ENCODE assay signal across 39 cellular contexts in the genomic region with DNA sequence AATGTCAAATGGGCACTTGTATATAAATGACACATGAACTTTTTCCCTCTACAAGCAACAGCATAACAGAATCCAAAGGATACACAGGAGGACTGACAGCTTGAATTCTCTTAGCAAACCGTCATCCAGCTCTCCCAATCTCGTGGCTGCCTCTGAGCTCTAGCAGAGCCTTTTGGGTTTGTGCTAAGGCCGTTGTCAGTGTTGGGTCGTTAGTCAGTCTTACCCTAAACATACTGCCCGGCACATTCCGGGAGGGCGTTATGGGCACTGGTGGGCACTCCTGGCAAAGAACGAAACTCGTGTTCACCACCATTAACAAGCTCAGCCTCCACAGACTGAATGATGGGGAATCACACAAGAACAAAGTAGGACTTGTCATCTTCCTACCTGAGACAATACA. TPM values are rescaled to one million over a fixed set of nuclear protein-coding genes. Genes with fewer than 3 reads are reported as not detected.
"Had no signal": no experiment of that assay in that cellular context is flagged by ENCODE, and none has a peak within 500 bp of the region (broad histone marks: within the 10 kb centered on the region; RNA-seq: fewer than 3 reads in every experiment).

No MANE protein-coding gene starts in this region.

- H3K36me3 ChIP-seq: adrenal gland, ascending aorta, brain microvascular endothelial cell, breast epithelium, cardiac muscle cell had no signal

- H3K27me3 Mint-ChIP-seq: activated naive CD4-positive, alpha-beta T cell treated with anti-CD3 and anti-CD28 coated beads, Interleukin-2, amount 10 ng/mL, durations not matched to agents 7 days and 5 days; activated naive CD8-positive, alpha-beta T cell treated with anti-CD3 and anti-CD28 coated beads, Interleukin-2, amount 10 ng/mL, durations not matched to agents 7 days and 5 days; activated naive CD8-positive, alpha-beta T cell treated with anti-CD3 and anti-CD28 coated beads, Interleukin-2, amount 50 U/mL, for 24 hours; brain; central memory CD8-positive, alpha-beta T cell had no signal

- ATAC-seq: activated naive CD8-positive, alpha-beta T cell treated with anti-CD3 and anti-CD28 coated beads, Interleukin-2, amount 50 U/mL, for 24 hours; activated T-cell treated with anti-CD3 and anti-CD28 coated beads, Interleukin-2, amount 50 U/mL, for 4 hours; activated T-cell treated with anti-CD3 and anti-CD28 coated beads, Interleukin-2, amount 50 U/mL, for 72 hours; activated T-helper 17 cell treated with anti-CD3 and anti-CD28 coated beads, Interleukin-2, amount 50 U/mL, for 72 hours; body of pancreas had no signal

- H3K9me3 ChIP-seq: adrenal gland, ascending aorta, body of pancreas, breast epithelium had no signal

- DNase-seq: activated effector memory CD4-positive, alpha-beta T cell treated with anti-CD3 and anti-CD28 coated beads, Interleukin-2, amount 50 U/mL, for 16 hours; activated effector memory CD4-positive, alpha-beta T cell treated with Interleukin-2 at 50 U/mL for 16 hours; activated gamma-delta T cell; activated gamma-delta T cell treated with Interleukin-2 at 50 U/mL for 16 hours; activated naive CD4-positive, alpha-beta T cell; activated naive CD4-positive, alpha-beta T cell treated with anti-CD3 and anti-CD28 coated beads for 36 hours; activated naive CD4-positive, alpha-beta T cell treated with anti-CD3 and anti-CD28 coated beads, Interleukin-2, amount 10 ng/mL, durations not matched to agents 7 days and 5 days; activated naive CD4-positive, alpha-beta T cell treated with anti-CD3 and anti-CD28 coated beads, Interleukin-2, amount 50 U/mL, for 16 hours; activated naive CD4-positive, alpha-beta T cell treated with Interleukin-2 at 50 U/mL for 16 hours; activated naive CD8-positive, alpha-beta T cell treated with anti-CD3 and anti-CD28 coated beads for 36 hours; activated naive CD8-positive, alpha-beta T cell treated with anti-CD3 and anti-CD28 coated beads, Interleukin-2, amount 10 ng/mL, durations not matched to agents 7 days and 5 days; activated naive CD8-positive, alpha-beta T cell treated with anti-CD3 and anti-CD28 coated beads, Interleukin-2, amount 50 U/mL, for 24 hours; activated T-cell treated with anti-CD3 and anti-CD28 coated beads for 4 hours; activated T-cell treated with anti-CD3 and anti-CD28 coated beads, Interleukin-2, amount 50 U/mL, for 1 hour; activated T-cell treated with anti-CD3 and anti-CD28 coated beads, Interleukin-2, amount 50 U/mL, for 24 hours; activated T-cell treated with anti-CD3 and anti-CD28 coated beads, Interleukin-2, amount 50 U/mL, for 4 hours; activated T-cell treated with anti-CD3 and anti-CD28 coated beads, Interleukin-2, amount 50 U/mL, for 48 hours; activated T-cell treated with anti-CD3 and anti-CD28 coated beads, Interleukin-2, amount 50 U/mL, for 72 hours; adrenal gland; amniotic stem cell; amygdala; anterior cingulate cortex; aorta; body of pancreas; brain microvascular endothelial cell; caudate nucleus; central memory CD4-positive, alpha-beta T cell; cerebellar nuclear complex had no signal

- H3K4me3 Mint-ChIP-seq: activated naive CD4-positive, alpha-beta T cell treated with anti-CD3 and anti-CD28 coated beads for 36 hours; activated naive CD4-positive, alpha-beta T cell treated with anti-CD3 and anti-CD28 coated beads, Interleukin-2, amount 10 ng/mL, durations not matched to agents 7 days and 5 days; activated naive CD4-positive, alpha-beta T cell treated with anti-CD3 and anti-CD28 coated beads, Interleukin-2, amount 50 U/mL, for 24 hours; activated naive CD8-positive, alpha-beta T cell; activated naive CD8-positive, alpha-beta T cell treated with anti-CD3 and anti-CD28 coated beads for 36 hours; activated naive CD8-positive, alpha-beta T cell treated with anti-CD3 and anti-CD28 coated beads, Interleukin-2, amount 10 ng/mL, durations not matched to agents 7 days and 5 days; activated naive CD8-positive, alpha-beta T cell treated with anti-CD3 and anti-CD28 coated beads, Interleukin-2, amount 50 U/mL, for 24 hours; activated T-cell treated with anti-CD3 and anti-CD28 coated beads, Interleukin-2, amount 50 U/mL, for 24 hours; activated T-cell treated with anti-CD3 and anti-CD28 coated beads, Interleukin-2, amount 50 U/mL, for 4 hours; activated T-cell treated with anti-CD3 and anti-CD28 coated beads, Interleukin-2, amount 50 U/mL, for 72 hours; activated T-helper 1 cell treated with anti-CD3 and anti-CD28 coated beads, Interleukin-12 subunit alpha, Interleukin-12 subunit beta, Interleukin-2, Interleukin-4 antibody, amounts not matched to agents 30 ng/mL and 10 ng/mL and 1 ng/mL, durations not matched to agents 14 hours and 24 hours and 36 hours; activated T-helper 17 cell treated with anti-CD3 and anti-CD28 coated beads, Interleukin-2, amount 50 U/mL, for 72 hours; brain; central memory CD8-positive, alpha-beta T cell had no signal

- H3K27ac ChIP-seq: adrenal gland, ascending aorta, body of pancreas, brain microvascular endothelial cell, breast epithelium, cardiac muscle cell had no signal

- H3K9me3 Mint-ChIP-seq: activated naive CD4-positive, alpha-beta T cell treated with anti-CD3 and anti-CD28 coated beads for 36 hours; activated naive CD4-positive, alpha-beta T cell treated with anti-CD3 and anti-CD28 coated beads, Interleukin-2, amount 10 ng/mL, durations not matched to agents 7 days and 5 days; activated naive CD4-positive, alpha-beta T cell treated with anti-CD3 and anti-CD28 coated beads, Interleukin-2, amount 50 U/mL, for 24 hours; activated naive CD8-positive, alpha-beta T cell treated with anti-CD3 and anti-CD28 coated beads, Interleukin-2, amount 10 ng/mL, durations not matched to agents 7 days and 5 days; activated naive CD8-positive, alpha-beta T cell treated with anti-CD3 and anti-CD28 coated beads, Interleukin-2, amount 50 U/mL, for 24 hours; activated T-cell treated with anti-CD3 and anti-CD28 coated beads, Interleukin-2, amount 50 U/mL, for 24 hours; activated T-cell treated with anti-CD3 and anti-CD28 coated beads, Interleukin-2, amount 50 U/mL, for 4 hours; activated T-helper 17 cell treated with anti-CD3 and anti-CD28 coated beads, Interleukin-2, amount 50 U/mL, for 72 hours; activated T-helper 2 cell treated with anti-CD3 and anti-CD28 coated beads, Interferon-gamma antibody, Interleukin-2, Interleukin-4, amounts not matched to agents 10 μg/mL and 5 μg/mL and 100 μg/mL, durations not matched to agents 14 hours and 24 hours and 36 hours; central memory CD8-positive, alpha-beta T cell had no signal

- H3K27me3 ChIP-seq: adrenal gland, ascending aorta, body of pancreas, brain microvascular endothelial cell, breast epithelium had no signal

- H3K4me3 ChIP-seq: adrenal gland, ascending aorta, body of pancreas, breast epithelium, cardiac muscle cell had no signal

- H3K27ac Mint-ChIP-seq: activated naive CD4-positive, alpha-beta T cell treated with anti-CD3 and anti-CD28 coated beads for 36 hours; activated naive CD4-positive, alpha-beta T cell treated with anti-CD3 and anti-CD28 coated beads, Interleukin-2, amount 10 ng/mL, durations not matched to agents 7 days and 5 days; activated naive CD4-positive, alpha-beta T cell treated with anti-CD3 and anti-CD28 coated beads, Interleukin-2, amount 50 U/mL, for 24 hours; activated naive CD8-positive, alpha-beta T cell; activated naive CD8-positive, alpha-beta T cell treated with anti-CD3 and anti-CD28 coated beads for 36 hours; activated naive CD8-positive, alpha-beta T cell treated with anti-CD3 and anti-CD28 coated beads, Interleukin-2, amount 10 ng/mL, durations not matched to agents 7 days and 5 days; activated naive CD8-positive, alpha-beta T cell treated with anti-CD3 and anti-CD28 coated beads, Interleukin-2, amount 50 U/mL, for 24 hours; activated T-cell treated with anti-CD3 and anti-CD28 coated beads, Interleukin-2, amount 50 U/mL, for 24 hours; activated T-cell treated with anti-CD3 and anti-CD28 coated beads, Interleukin-2, amount 50 U/mL, for 72 hours; activated T-helper 1 cell treated with anti-CD3 and anti-CD28 coated beads, Interleukin-12 subunit alpha, Interleukin-12 subunit beta, Interleukin-2, Interleukin-4 antibody, amounts not matched to agents 30 ng/mL and 10 ng/mL and 1 ng/mL, durations not matched to agents 14 hours and 24 hours and 36 hours; activated T-helper 17 cell treated with anti-CD3 and anti-CD28 coated beads, Interleukin-2, amount 50 U/mL, for 72 hours; activated T-helper 2 cell treated with anti-CD3 and anti-CD28 coated beads, Interferon-gamma antibody, Interleukin-2, Interleukin-4, amounts not matched to agents 10 μg/mL and 5 μg/mL and 100 μg/mL, durations not matched to agents 14 hours and 24 hours and 36 hours; brain had no signal

- H3K4me1 ChIP-seq: adrenal gland, ascending aorta, body of pancreas, breast epithelium had no signal

- H3K4me1 Mint-ChIP-seq: activated naive CD4-positive, alpha-beta T cell treated with anti-CD3 and anti-CD28 coated beads, Interleukin-2, amount 10 ng/mL, durations not matched to agents 7 days and 5 days; activated naive CD4-positive, alpha-beta T cell treated with anti-CD3 and anti-CD28 coated beads, Interleukin-2, amount 50 U/mL, for 24 hours; activated naive CD8-positive, alpha-beta T cell treated with anti-CD3 and anti-CD28 coated beads, Interleukin-2, amount 10 ng/mL, durations not matched to agents 7 days and 5 days; activated naive CD8-positive, alpha-beta T cell treated with anti-CD3 and anti-CD28 coated beads, Interleukin-2, amount 50 U/mL, for 24 hours; activated T-helper 17 cell treated with anti-CD3 and anti-CD28 coated beads, Interleukin-2, amount 50 U/mL, for 72 hours; central memory CD8-positive, alpha-beta T cell had no signal

- H3K36me3 Mint-ChIP-seq: activated naive CD4-positive, alpha-beta T cell treated with anti-CD3 and anti-CD28 coated beads, Interleukin-2, amount 10 ng/mL, durations not matched to agents 7 days and 5 days; activated naive CD4-positive, alpha-beta T cell treated with anti-CD3 and anti-CD28 coated beads, Interleukin-2, amount 50 U/mL, for 24 hours; activated naive CD8-positive, alpha-beta T cell; activated naive CD8-positive, alpha-beta T cell treated with anti-CD3 and anti-CD28 coated beads for 36 hours; activated naive CD8-positive, alpha-beta T cell treated with anti-CD3 and anti-CD28 coated beads, Interleukin-2, amount 10 ng/mL, durations not matched to agents 7 days and 5 days had no signal

RNA-seq across cellular contexts. Expression of a gene that starts 19.6 kb away (rescaled TPM):
- total RNA-seq: activated naive CD4-positive, alpha-beta T cell treated with anti-CD3 and anti-CD28 coated beads for 36 hours; activated naive CD8-positive, alpha-beta T cell treated with anti-CD3 and anti-CD28 coated beads for 36 hours; activated naive CD8-positive, alpha-beta T cell treated with anti-CD3 and anti-CD28 coated beads, Interleukin-2, amount 10 ng/mL, durations not matched to agents 7 days and 5 days; activated T-cell treated with anti-CD3 and anti-CD28 coated beads, Interleukin-2, amount 50 U/mL, for 4 hours; activated T-cell treated with anti-CD3 and anti-CD28 coated beads, Interleukin-2, amount 50 U/mL, for 72 hours; activated T-helper 1 cell treated with anti-CD3 and anti-CD28 coated beads, Interleukin-12 subunit alpha, Interleukin-12 subunit beta, Interleukin-2, Interleukin-4 antibody, amounts not matched to agents 30 ng/mL and 10 ng/mL and 1 ng/mL, durations not matched to agents 14 hours and 24 hours and 36 hours; activated T-helper 17 cell treated with anti-CD3 and anti-CD28 coated beads, Interleukin-2, amount 50 U/mL, for 72 hours; activated T-helper 2 cell treated with anti-CD3 and anti-CD28 coated beads, Interferon-gamma antibody, Interleukin-2, Interleukin-4, amounts not matched to agents 10 μg/mL and 5 μg/mL and 100 μg/mL, durations not matched to agents 14 hours and 24 hours and 36 hours; ascending aorta; bronchial epithelial cell had no signal
